8 cellular contexts compared by ENCODE assay signal in genomic region chr10:46030091-46030937, GRCh38. TPM values are rescaled to one million over a fixed set of nuclear protein-coding genes. Genes with fewer than 3 reads are reported as not detected.
DNase-seq lines count a peak whose midpoint lies in the region; ATAC-seq, FAIRE-seq and TF ChIP-seq lines count a peak whose summit lies in the region.

NCOA4 (minus strand) TSS chr10:46030623; CDS start chr10:46016680, 13,943 bp downstream.

- ATAC-seq in HG02870 (IDR thresholded peaks at IDR 0.05; ENCODE audit: unreplicated experiment) (peak; percentile 95), left ventricle myocardium superior (peak; percentile 97), psoas muscle (peak; percentile 98 to 99 (median 98))

- peak; percentile 83 for TF ChIP-seq CTCF in GM13976 (IDR thresholded peaks at IDR 0.05; ENCODE audit: borderline replicate concordance, control extremely low read depth, extremely low read depth, insufficient read depth, missing control alignments)
- TF ChIP-seq CTCF in psoas muscle (IDR thresholded peaks at IDR 0.05), result peak; percentile 60

- intact Hi-C loops in T-helper 1 cell treated with Interleukin-12 subunit alpha and Interleukin-12 subunit beta and Interleukin-4 antibody, amounts not matched to agents 30 ng/mL and 1 ng/mL, for 36 hours (cut with micrococcal nuclease), result loop anchor here (1.0 to 2.0 kb wide), 6 partner anchors 58 to 780 kb away; partner anchors contain the start of gene TIMM23
- intact Hi-C loops in left ventricle myocardium superior (cut with micrococcal nuclease), result no loop called here
- intact Hi-C loops in psoas muscle (cut with DNase I), result no loop called here

- H3K9me3 ChIP-seq in psoas muscle, result no peaks in the 10 kb centered on the region

- FAIRE-seq in urothelium cell line (lab: Jason Lieb, UNC), result no peak

- H3K36me3 ChIP-seq in psoas muscle (ENCODE audit: insufficient read depth in 1 of 2, low read depth in 1 of 2), result no peaks in the 10 kb centered on the region

- in situ Hi-C loops in GM13976 (cut with MboI; ENCODE audit: low sequenced_read_pairs, unreplicated experiment), result no loop called here

- DNase-seq in GM13976 (ENCODE audit: low spot score) (peak; percentile 98), NCI-H146 (lab: John Stamatoyannopoulos, UW) (peak; percentile 97), amniotic stem cell (lab: John Stamatoyannopoulos, UW) (peak; percentile 93), left ventricle myocardium superior (peak; percentile 98), psoas muscle (peak; percentile 97 to 99), urothelium cell line (ENCODE audit: low spot score) (peak; percentile 99)

- peak within 1 kb of the TSS; percentile 86 for H3K4me3 ChIP-seq in psoas muscle

- peaks cover 42% of the 10 kb centered on the region for H3K4me1 ChIP-seq in psoas muscle

- no peaks in the 10 kb centered on the region for H3K27me3 ChIP-seq in psoas muscle (ENCODE audit: insufficient read depth in 3 of 3, low read length in 2 of 3)

- WGBS in psoas muscle, 3 donors, result 0 to 2% (median 1%) methylated on average over 44 to 59 of the region's 59 CpGs

- H3K27ac ChIP-seq in psoas muscle, result peak within 1 kb of the TSS; percentile 90

RNA-seq across cellular contexts. Expression of gene NCOA4, which starts in this region (rescaled TPM):
- total RNA-seq in T-helper 1 cell treated with Interleukin-12 subunit alpha and Interleukin-12 subunit beta and Interleukin-4 antibody, amounts not matched to agents 30 ng/mL and 1 ng/mL, for 36 hours, result 124 TPM in 2 replicates
- total RNA-seq in left ventricle myocardium superior, result 333 TPM
- 100 to 1,000 TPM; 129 to 165 (median 142) TPM for total RNA-seq in psoas muscle
- polyA plus RNA-seq in psoas muscle, result 100 to 1,000 TPM in 1 of 3 donors, 10 to 100 TPM in 2; 63.3 to 131 (median 75.2) TPM

Comparison
In these comparisons a context has a peak if more than half of its experiments do, and no peak if none do; other contexts are left out.
1. Peak in every context shown above with its lines: DNase-seq, ATAC-seq, H3K4me3 ChIP-seq and H3K27ac ChIP-seq.